Comparison of ENCODE assay signal across 15 cellular contexts in genomic region chr2:38176619-38177021, GRCh38.
DNase-seq lines count a peak whose midpoint lies in the region; ATAC-seq, FAIRE-seq and TF ChIP-seq lines count a peak whose summit lies in the region.
"Had no signal": no experiment of that assay in that cellular context is flagged by ENCODE, and none has a peak within 500 bp of the region (broad histone marks: within the 10 kb centered on the region; RNA-seq: fewer than 3 reads in every experiment).

No MANE protein-coding gene starts in this region.

- no peak overlapping the region for H2AFZ ChIP-seq in astrocyte (ENCODE audit: low read depth, low read length)

- ATAC-seq in left lung: no peak

- H3K9me3 ChIP-seq in astrocyte (ENCODE audit: insufficient read depth, low read depth, low read length) (no peaks in the 10 kb centered on the region), left lung (no peaks in the 10 kb centered on the region), subcutaneous abdominal adipose tissue (ENCODE audit: control insufficient read depth in 5 of 5, low read length in 5 of 5) (no peaks in the 10 kb centered on the region)

- DNase-seq in SIG-M5 treated with dmso at 0.1 percent for 504 hours (lab: John Stamatoyannopoulos, UW; ENCODE audit: unreplicated experiment): peak; percentile 74
- DNase-seq in SIG-M5 (lab: John Stamatoyannopoulos, UW): no peak
- peak; percentile 95 for DNase-seq in astrocyte (ENCODE audit: low read depth)
- DNase-seq in left lung: no peak
- DNase-seq in NCI-H1105 (lab: John Stamatoyannopoulos, UW): no peak
- no peak for DNase-seq in NCI-H1417 treated with DMSO at 0.1 percent for 48 hours (lab: John Stamatoyannopoulos, UW)
- no peak for DNase-seq in Ammon's horn (ENCODE audit: low spot score)
- DNase-seq: 8988T; activated CD8-positive, alpha-beta memory T cell treated with anti-CD3 and anti-CD28 coated beads for 24 hours; DMS79 treated with DMSO at 0.1 percent for 48 hours; effector CD8-positive, alpha-beta T cell; NCI-H1092 treated with DMSO at 0.1 percent for 48 hours had no signal

- no peaks in the 10 kb centered on the region for H3K36me3 ChIP-seq in astrocyte (ENCODE audit: insufficient read depth, low read length)
- H3K36me3 ChIP-seq in left lung: no peaks in the 10 kb centered on the region
- H3K36me3 ChIP-seq in subcutaneous abdominal adipose tissue (ENCODE audit: control insufficient read depth in 5 of 5, insufficient read depth in 5 of 5, low read length in 5 of 5): no peaks in the 10 kb centered on the region

- H3K27ac ChIP-seq in astrocyte (ENCODE audit: low read depth, low read length) (peak overlapping the region; percentile 11), left lung (peak overlapping the region; percentile 81 to 92), subcutaneous abdominal adipose tissue (ENCODE audit: low read depth, low read length) (peak overlapping the region; percentile 71)

- H3K36me3 Mint-ChIP-seq in astrocyte (ENCODE audit: low read depth, unreplicated experiment): no peaks in the 10 kb centered on the region

- H3K79me2 ChIP-seq in astrocyte (ENCODE audit: insufficient read depth, low read length): no peaks in the 10 kb centered on the region

- peaks cover 26% of the 10 kb centered on the region for H3K4me1 ChIP-seq in astrocyte (ENCODE audit: insufficient read depth, low read length)
- H3K4me1 ChIP-seq in left lung: peaks cover 33 to 62% of the 10 kb centered on the region in 2 donors
- H3K4me1 ChIP-seq in subcutaneous abdominal adipose tissue (ENCODE audit: control insufficient read depth in 5 of 5, insufficient read depth in 5 of 5, low read length in 5 of 5): peaks cover 0 to 64% (median 47%) of the 10 kb centered on the region in 5 donors

- H3K9ac ChIP-seq in astrocyte (ENCODE audit: low read length) (no peak overlapping the region), subcutaneous abdominal adipose tissue (ENCODE audit: low read length in 5 of 5) (no peak overlapping the region)

- peaks cover 6% of the 10 kb centered on the region for H3K9me3 Mint-ChIP-seq in astrocyte (ENCODE audit: unreplicated experiment)
- H3K9me3 Mint-ChIP-seq: neural crest cell; stimulated activated naive CD8-positive, alpha-beta T cell treated with anti-CD3 and anti-CD28 coated beads, Interleukin-15, Interleukin-2, amounts not matched to agents 100 ng/mL and 50 ng/mL, for 24 hours had no signal

- no peaks in the 10 kb centered on the region for H3K27me3 ChIP-seq in astrocyte (ENCODE audit: insufficient read depth, low read length)
- H3K27me3 ChIP-seq in left lung: no peaks in the 10 kb centered on the region
- no peaks in the 10 kb centered on the region for H3K27me3 ChIP-seq in subcutaneous abdominal adipose tissue (ENCODE audit: control insufficient read depth in 5 of 5, insufficient read depth in 4 of 5, low read length in 5 of 5)

- no peak overlapping the region for H3K4me3 Mint-ChIP-seq in astrocyte (ENCODE audit: unreplicated experiment)
- H3K4me3 Mint-ChIP-seq: neural crest cell; stimulated activated naive CD8-positive, alpha-beta T cell treated with anti-CD3 and anti-CD28 coated beads, Interleukin-15, Interleukin-2, amounts not matched to agents 100 ng/mL and 50 ng/mL, for 24 hours had no signal

- peak overlapping the region; percentile 93 for H3K27ac Mint-ChIP-seq in astrocyte (ENCODE audit: unreplicated experiment)
- H3K27ac Mint-ChIP-seq: stimulated activated naive CD8-positive, alpha-beta T cell treated with anti-CD3 and anti-CD28 coated beads, Interleukin-15, Interleukin-2, amounts not matched to agents 100 ng/mL and 50 ng/mL, for 24 hours had no signal

- H3K4me3 ChIP-seq in astrocyte (ENCODE audit: insufficient read depth, low read depth, low read length) (no peak overlapping the region), left lung (no peak overlapping the region), subcutaneous abdominal adipose tissue (ENCODE audit: low read depth in 1 of 5, low read length in 5 of 5) (no peak overlapping the region)

- TF ChIP-seq CTCF in astrocyte (IDR thresholded peaks at IDR 0.05; ENCODE audit: insufficient read depth, low read depth, low read length) (no peak), left lung (IDR thresholded peaks at IDR 0.05) (no peak)

- intact Hi-C loops in left lung (cut with DNase I): no loop called here

- no peaks in the 10 kb centered on the region for H4K20me1 ChIP-seq in astrocyte (ENCODE audit: insufficient read depth, low read length)

- peak overlapping the region; percentile 1 for H3K4me2 ChIP-seq in astrocyte (ENCODE audit: low read length)

- FAIRE-seq in astrocyte (lab: Jason Lieb, UNC): no peak

- H3K27me3 Mint-ChIP-seq in astrocyte (ENCODE audit: low read depth, unreplicated experiment): no peaks in the 10 kb centered on the region

- H3K4me1 Mint-ChIP-seq in astrocyte (ENCODE audit: low read depth, unreplicated experiment): peaks cover 62% of the 10 kb centered on the region

Comparison
In these comparisons a context has a peak if more than half of its experiments do, and no peak if none do; other contexts are left out.
1. DNase-seq: peak in SIG-M5 treated with dmso at 0.1 percent for 504 hours (single experiment) and astrocyte (single experiment); none in SIG-M5 (single experiment), left lung (0 of 2), NCI-H1105 (single experiment), NCI-H1417 treated with DMSO at 0.1 percent for 48 hours (single experiment) and Ammon's horn (single experiment).
2. H3K27ac ChIP-seq: peak in every context shown above with its lines; median percentile 86 in left lung; 71 in subcutaneous abdominal adipose tissue; 11 in astrocyte.